ENCODE assay signal across 12 cellular contexts in the genomic region with DNA sequence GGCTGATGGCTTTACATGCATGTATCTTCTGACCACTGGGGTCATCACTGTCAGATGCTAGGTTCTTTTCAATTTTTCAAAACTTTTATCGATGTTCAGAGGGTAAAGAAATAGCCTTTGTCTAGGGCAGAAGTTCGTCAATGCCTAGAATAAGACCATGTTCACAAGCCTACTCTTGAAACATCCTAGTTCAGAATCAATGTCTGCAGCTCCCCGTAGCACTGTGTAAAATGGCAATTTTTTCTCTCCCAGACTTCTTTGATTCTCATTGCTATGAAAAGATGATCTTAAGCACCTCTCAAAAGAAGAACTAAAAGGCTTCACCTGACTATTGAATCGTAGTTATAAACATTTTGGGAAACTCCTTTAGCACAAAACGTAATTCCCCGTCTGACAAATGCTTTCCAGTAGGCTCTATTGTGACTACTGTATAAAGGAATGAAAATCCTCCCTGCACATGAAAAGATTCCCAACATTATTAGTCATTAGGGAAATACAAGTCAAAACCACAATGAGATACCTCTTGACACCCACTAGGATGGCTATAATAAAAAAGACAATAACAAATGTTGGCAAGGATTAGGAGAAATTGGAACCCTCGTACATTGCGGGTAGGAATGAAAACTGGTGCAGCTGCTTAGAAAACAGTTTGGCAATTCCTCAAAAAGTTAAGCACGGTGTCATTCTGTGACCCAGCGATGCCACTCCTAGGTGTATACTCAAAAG.
DNase-seq lines count a peak whose midpoint lies in the region; ATAC-seq and TF ChIP-seq lines count a peak whose summit lies in the region.
"Had no signal": no experiment of that assay in that cellular context is flagged by ENCODE, and none has a peak within 500 bp of the region (broad histone marks: within the 10 kb centered on the region; RNA-seq: fewer than 3 reads in every experiment).

No MANE protein-coding gene starts in this region.

- TF ChIP-seq CTCF in omental fat pad (IDR thresholded peaks at IDR 0.05) (no peak), upper lobe of right lung (IDR thresholded peaks at IDR 0.05) (no peak)

- DNase-seq in GM03348 (ENCODE audit: low spot score) (peak; percentile 77), NCI-H2196 (lab: John Stamatoyannopoulos, UW; ENCODE audit: unreplicated experiment) (peak; percentile 39), dermis blood vessel endothelial cell (peak; percentile 71), omental fat pad (ENCODE audit: low spot score) (no peak), activated gamma-delta T cell treated with Interleukin-2 at 50 U/mL for 16 hours (no peak), NCI-H2107 (lab: John Stamatoyannopoulos, UW) (no peak), upper lobe of right lung (no peak), NCI-H345 treated with DMSO at 0.1 percent for 48 hours (lab: John Stamatoyannopoulos, UW; ENCODE audit: unreplicated experiment) (no peak)
- DNase-seq: caudate nucleus; naive thymus-derived CD4-positive, alpha-beta T cell; NCI-H510A treated with DMSO at 0.1 percent for 48 hours; stimulated activated CD4-positive, alpha-beta T cell treated with anti-CD3 and anti-CD28 coated beads, Interleukin-2, amount 100 ng/mL, for 24 hours had no signal

- ATAC-seq in omental fat pad (ENCODE audit: low FRiP score) (peak; percentile 49), upper lobe of right lung (no peak)
- ATAC-seq: naive thymus-derived CD4-positive, alpha-beta T cell had no signal

- H3K27ac ChIP-seq in upper lobe of right lung = no peak overlapping the region

- intact Hi-C loops in upper lobe of right lung (cut with DNase I) = no loop called here

- no peaks in the 10 kb centered on the region for H3K9me3 ChIP-seq in upper lobe of right lung

- H3K27me3 ChIP-seq in upper lobe of right lung = no peaks in the 10 kb centered on the region

- no peak overlapping the region for H3K4me3 ChIP-seq in upper lobe of right lung

- peaks cover 3% of the 10 kb centered on the region for H3K4me1 ChIP-seq in upper lobe of right lung

- H3K36me3 ChIP-seq in upper lobe of right lung = no peaks in the 10 kb centered on the region

Comparison
In these comparisons a context has a peak if more than half of its experiments do, and no peak if none do; other contexts are left out.
1. DNase-seq: peak in GM03348 (single experiment), NCI-H2196 (single experiment) and dermis blood vessel endothelial cell (single experiment); none in omental fat pad (single experiment), activated gamma-delta T cell treated with Interleukin-2 at 50 U/mL for 16 hours (single experiment), NCI-H2107 (single experiment), upper lobe of right lung (single experiment) and NCI-H345 treated with DMSO at 0.1 percent for 48 hours (single experiment).